ENCODE assay signal across 21 cellular contexts in the genomic region with DNA sequence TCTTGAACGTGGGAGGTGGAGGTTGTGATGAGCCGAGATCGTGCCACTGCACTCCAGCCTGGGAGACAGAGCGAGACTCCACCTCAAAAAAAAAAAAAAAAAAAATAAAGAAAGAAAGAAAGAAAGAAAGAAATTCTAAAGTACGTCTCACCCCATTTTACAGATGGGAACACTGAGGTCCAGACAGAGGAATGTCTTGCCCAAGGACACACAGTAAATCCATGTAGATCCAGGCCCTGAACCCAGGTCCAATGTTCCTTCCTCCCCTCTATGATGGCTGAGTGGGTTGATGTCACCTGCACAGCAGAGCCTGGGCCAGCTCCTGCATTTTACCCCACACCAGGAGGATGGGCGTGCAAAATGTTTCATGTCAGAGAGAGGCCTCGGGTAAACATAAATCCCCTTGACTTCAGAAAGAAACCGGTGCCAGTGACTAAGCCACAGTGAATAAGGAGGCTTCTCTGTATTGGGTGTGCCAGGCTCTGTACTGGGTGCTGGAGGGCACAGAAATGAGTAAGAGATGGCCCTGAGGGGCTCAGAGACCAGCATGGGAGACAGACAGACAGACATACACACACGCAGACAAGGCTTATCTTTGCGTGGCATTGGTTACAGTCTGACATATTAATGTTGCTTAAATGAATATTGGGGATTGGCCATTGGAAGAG.
"Had no signal": no experiment of that assay in that cellular context is flagged by ENCODE, and none has a peak within 500 bp of the region (broad histone marks: within the 10 kb centered on the region; RNA-seq: fewer than 3 reads in every experiment).

No MANE protein-coding gene starts in this region.

- H3K4me1 ChIP-seq: gastrocnemius medialis, left ventricle myocardium inferior had no signal

- H3K9me3 ChIP-seq: gastrocnemius medialis, neutrophil, thoracic aorta had no signal

- H3K36me3 ChIP-seq: gastrocnemius medialis, neutrophil, thoracic aorta had no signal

- H3K4me3 Mint-ChIP-seq: activated naive CD8-positive, alpha-beta T cell treated with anti-CD3 and anti-CD28 coated beads, Interleukin-2, amount 10 ng/mL, durations not matched to agents 7 days and 5 days; activated T-helper 1 cell treated with anti-CD3 and anti-CD28 coated beads, Interleukin-12 subunit alpha, Interleukin-12 subunit beta, Interleukin-2, Interleukin-4 antibody, amounts not matched to agents 30 ng/mL and 10 ng/mL and 1 ng/mL, durations not matched to agents 14 hours and 24 hours and 36 hours; brain; endodermal cell; naive thymus-derived CD8-positive, alpha-beta T cell; stimulated activated naive B cell treated with anti-CD40 and anti-IgM and Interleukin-4, amounts not matched to agents 10 μg/mL and 1 μg/mL and 100 μg/mL, for 72 hours had no signal

- H3K4me3 ChIP-seq: dorsolateral prefrontal cortex, gastrocnemius medialis, left ventricle myocardium inferior, thoracic aorta had no signal

- FAIRE-seq: colon had no signal

- H3K27ac Mint-ChIP-seq: activated naive CD8-positive, alpha-beta T cell treated with anti-CD3 and anti-CD28 coated beads, Interleukin-2, amount 10 ng/mL, durations not matched to agents 7 days and 5 days; activated T-helper 1 cell treated with anti-CD3 and anti-CD28 coated beads, Interleukin-12 subunit alpha, Interleukin-12 subunit beta, Interleukin-2, Interleukin-4 antibody, amounts not matched to agents 30 ng/mL and 10 ng/mL and 1 ng/mL, durations not matched to agents 14 hours and 24 hours and 36 hours; stimulated activated naive B cell treated with anti-CD40 and anti-IgM and Interleukin-4, amounts not matched to agents 10 μg/mL and 1 μg/mL and 100 μg/mL, for 72 hours had no signal

- H3K27me3 ChIP-seq: dorsolateral prefrontal cortex, gastrocnemius medialis, neutrophil had no signal

- H3K27ac ChIP-seq: dorsolateral prefrontal cortex, gastrocnemius medialis, left ventricle myocardium inferior, neutrophil, thoracic aorta had no signal

- DNase-seq: activated CD4-positive, alpha-beta T cell treated with anti-CD3 and anti-CD28 coated beads, Interleukin-2, amount 50 U/mL, for 4 hours; activated CD4-positive, CD25-positive, alpha-beta regulatory T cell treated with anti-CD3 and anti-CD28 coated beads, Interleukin-2, amount 50 U/mL, for 72 hours; activated gamma-delta T cell treated with Interleukin-2 at 50 U/mL for 16 hours; activated naive CD8-positive, alpha-beta T cell treated with anti-CD3 and anti-CD28 coated beads, Interleukin-2, amount 10 ng/mL, durations not matched to agents 7 days and 5 days; central memory CD4-positive, alpha-beta T cell; dorsolateral prefrontal cortex; endodermal cell; erythroblast; gastrocnemius medialis; head of caudate nucleus; kidney glomerular epithelial cell; left ventricle myocardium inferior; naive thymus-derived CD8-positive, alpha-beta T cell; stimulated activated naive B cell treated with anti-CD40 and anti-IgM and Interleukin-4, amounts not matched to agents 10 μg/mL and 1 μg/mL and 100 μg/mL, for 72 hours; T-helper 1 cell; T1000 had no signal

- H3K27me3 Mint-ChIP-seq: brain; naive thymus-derived CD8-positive, alpha-beta T cell; stimulated activated naive B cell treated with anti-CD40 and anti-IgM and Interleukin-4, amounts not matched to agents 10 μg/mL and 1 μg/mL and 100 μg/mL, for 72 hours had no signal
